Comparison of ENCODE assay signal across 28 cellular contexts in the genomic region with DNA sequence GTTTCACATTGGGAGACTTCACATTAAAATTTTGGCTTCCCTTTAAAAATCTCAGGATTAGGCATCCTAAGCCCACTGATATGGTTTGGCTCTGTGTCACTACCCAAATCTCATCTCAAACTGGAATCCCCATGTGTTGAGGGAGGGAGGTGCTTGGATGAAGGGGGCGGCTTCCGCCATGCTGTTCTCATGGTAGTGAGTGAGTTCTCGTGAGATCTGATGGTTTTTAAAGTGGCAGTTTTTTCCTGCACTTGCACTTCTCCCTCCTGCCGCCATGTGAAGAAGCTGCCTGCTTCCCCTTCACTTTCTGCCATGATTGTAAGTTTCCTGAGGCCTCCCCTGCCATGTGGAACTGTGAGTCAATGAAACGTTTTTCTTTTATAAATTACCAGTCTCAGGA.
"Had no signal": no experiment of that assay in that cellular context is flagged by ENCODE, and none has a peak within 500 bp of the region (broad histone marks: within the 10 kb centered on the region; RNA-seq: fewer than 3 reads in every experiment).

No MANE protein-coding gene starts in this region.

- H3K27ac ChIP-seq: colonic mucosa, epithelial cell of prostate, esophagus squamous epithelium, gastrocnemius medialis, heart right ventricle, left lung, lower lobe of right lung had no signal

- H3K4me1 ChIP-seq: colonic mucosa, esophagus squamous epithelium, left lung had no signal

- H3K36me3 ChIP-seq: colonic mucosa, esophagus squamous epithelium, gastrocnemius medialis, heart right ventricle, left lung, lower lobe of right lung had no signal

- H3K4me3 Mint-ChIP-seq: dendritic cell treated with granulocyte-macrophage colony-stimulating factor and Interleukin-4, amounts not matched to agents 40 ng/mL and 50 ng/mL, for 4 days; effector memory CD8-positive, alpha-beta T cell; endodermal cell; mesothelial cell of epicardium; naive B cell had no signal

- H3K9me3 ChIP-seq: colonic mucosa, esophagus squamous epithelium, gastrocnemius medialis, lower lobe of right lung, mucosa of descending colon had no signal

- FAIRE-seq: endometrium, islet of Langerhans, keratinocyte had no signal

- DNase-seq: colonic mucosa; cortex of kidney; effector CD8-positive, alpha-beta T cell; effector memory CD8-positive, alpha-beta T cell; endodermal cell; erythroblast; esophagus squamous epithelium; foreskin fibroblast; foreskin melanocyte; gastrocnemius medialis; glutamatergic neuron; head of caudate nucleus; heart right ventricle; hippocampal formation; left cardiac atrium; left lung; left ventricle myocardium superior; lower lobe of right lung; mesenchymal stem cell; mucosa of descending colon; naive B cell had no signal

- H3K4me3 ChIP-seq: colonic mucosa, esophagus squamous epithelium, gastrocnemius medialis, heart right ventricle, left lung, lower lobe of right lung, mucosa of descending colon had no signal

- H3K4me1 Mint-ChIP-seq: naive B cell had no signal

- H3K27ac Mint-ChIP-seq: dendritic cell treated with granulocyte-macrophage colony-stimulating factor and Interleukin-4, amounts not matched to agents 40 ng/mL and 50 ng/mL, for 4 days; effector memory CD8-positive, alpha-beta T cell; endodermal cell; mesothelial cell of epicardium; naive B cell had no signal

- H3K27me3 ChIP-seq: colonic mucosa, esophagus squamous epithelium, gastrocnemius medialis, heart right ventricle, left lung had no signal

- ATAC-seq: effector memory CD8-positive, alpha-beta T cell; esophagus mucosa; gastrocnemius medialis; heart right ventricle; left cardiac atrium; left lung; left ventricle myocardium superior; lower lobe of right lung; mucosa of descending colon had no signal
